In the genomic region with DNA sequence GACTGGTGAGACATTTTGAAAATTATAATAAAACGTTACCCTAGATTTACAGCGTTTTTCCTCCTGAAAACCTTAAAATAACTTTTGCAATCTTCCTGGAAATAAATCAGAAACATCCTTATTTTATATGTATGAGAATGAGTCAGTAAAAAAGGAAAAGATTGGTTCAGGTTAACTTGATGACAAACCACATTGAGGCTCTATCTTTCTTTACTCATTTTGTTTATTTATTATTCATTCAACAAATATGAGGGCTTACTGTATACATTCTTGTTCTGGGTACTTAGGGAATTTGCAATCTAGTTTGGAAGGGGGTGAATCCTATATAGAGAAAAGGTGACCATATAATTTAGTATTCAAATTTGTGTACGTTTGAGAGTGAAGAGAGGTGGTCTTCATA, we compare ENCODE assay signal across 20 cellular contexts.
"Had no signal": no experiment of that assay in that cellular context is flagged by ENCODE, and none has a peak within 500 bp of the region (broad histone marks: within the 10 kb centered on the region; RNA-seq: fewer than 3 reads in every experiment).

No MANE protein-coding gene starts in this region.

- H3K4me3 ChIP-seq: SJSA1, SK-N-MC had no signal

- H3K36me3 ChIP-seq: SJSA1 had no signal

- H3K9me3 ChIP-seq: SJSA1 had no signal

- H3K27ac ChIP-seq: SJSA1 had no signal

- H3K4me1 ChIP-seq: SJSA1 had no signal

- H3K27me3 ChIP-seq: SJSA1 had no signal

- DNase-seq: KBM-7, MV-4-11, NCI-H1048, NCI-H1105, NCI-H1417, NCI-H1436 treated with DMSO at 0.1 percent for 48 hours, NCI-H1694, NCI-H187 treated with DMSO at 0.1 percent for 48 hours, NCI-H2029 treated with DMSO at 0.1 percent for 48 hours, NCI-H2171 treated with DMSO at 0.1 percent for 48 hours, NCI-H345, NCI-H446 treated with DMSO at 0.1 percent for 48 hours, NCI-H524 treated with DMSO at 0.1 percent for 48 hours, NCI-H69, NCI-H774, Right ventricle myocardium superior, SIG-M5 had no signal

- ATAC-seq: Panc1 had no signal
